11 cellular contexts compared by ENCODE assay signal in genomic region chr7:98352621-98353020, GRCh38. TPM values are rescaled to one million over a fixed set of nuclear protein-coding genes. Genes with fewer than 3 reads are reported as not detected.
A peak's percentile ranks its signal among the peaks of the same experiment; 100 is the strongest.
DNase-seq lines count a peak whose midpoint lies in the region; ATAC-seq and TF ChIP-seq lines count a peak whose summit lies in the region.
"Had no signal": no experiment of that assay in that cellular context is flagged by ENCODE, and none has a peak within 500 bp of the region (broad histone marks: within the 10 kb centered on the region; RNA-seq: fewer than 3 reads in every experiment).

No MANE protein-coding gene starts in this region.

- H3K27ac ChIP-seq in brain microvascular endothelial cell, result peak overlapping the region; percentile 54
- H3K27ac ChIP-seq: dorsolateral prefrontal cortex, ovary had no signal

- DNase-seq in COLO668 (lab: John Stamatoyannopoulos, UW; ENCODE audit: unreplicated experiment) (peak; percentile 21), LNCaP clone FGC (ENCODE audit: low read depth) (peak; percentile 52), brain microvascular endothelial cell (peak; percentile 53), myocyte (ENCODE audit: low read depth) (peak; percentile 32), GM13976 (ENCODE audit: low spot score) (no peak), NCI-H146 (lab: John Stamatoyannopoulos, UW) (no peak)
- DNase-seq in activated CD4-positive, alpha-beta T cell treated with anti-CD3 and anti-CD28 coated beads, Interleukin-2, amount 50 U/mL, for 1 hour, result no peak
- DNase-seq: dorsolateral prefrontal cortex, NCI-H526, ovary had no signal

- in situ Hi-C loops in brain microvascular endothelial cell (cut with HindIII; ENCODE audit: low pct_ligation_motif_present, low sequenced_read_pairs) (no loop called here), GM13976 (cut with MboI; ENCODE audit: low sequenced_read_pairs, unreplicated experiment) (no loop called here)

- no peak for ATAC-seq in GM21526 (IDR thresholded peaks at IDR 0.05; ENCODE audit: low FRiP score, unreplicated experiment)

- no peaks in the 10 kb centered on the region for H3K36me3 ChIP-seq in brain microvascular endothelial cell (replicated peaks)
- H3K36me3 ChIP-seq: ovary had no signal

- H3K4me3 ChIP-seq in LNCaP clone FGC (ENCODE audit: low read depth, low read length), result no peak overlapping the region
- H3K4me3 ChIP-seq in brain microvascular endothelial cell (ENCODE audit: low read depth, low read length), result no peak overlapping the region
- H3K4me3 ChIP-seq: dorsolateral prefrontal cortex, ovary had no signal

- TF ChIP-seq CTCF in LNCaP clone FGC (IDR thresholded peaks at IDR 0.05; ENCODE audit: control insufficient read depth, extremely low read depth, insufficient read depth), result no peak
- TF ChIP-seq CTCF in brain microvascular endothelial cell (IDR thresholded peaks at IDR 0.05; ENCODE audit: low read depth, low read length, missing control alignments), result no peak
- TF ChIP-seq CTCF in GM13976 (IDR thresholded peaks at IDR 0.05; ENCODE audit: borderline replicate concordance, control extremely low read depth, extremely low read depth, insufficient read depth, missing control alignments), result no peak

- H3K27me3 ChIP-seq in brain microvascular endothelial cell (replicated peaks), result no peaks in the 10 kb centered on the region
- H3K27me3 ChIP-seq: dorsolateral prefrontal cortex, ovary had no signal

RNA-seq across cellular contexts. Expression of gene BAIAP2L1, which starts 48.3 kb away (rescaled TPM):
- total RNA-seq in myocyte, result 19.7 and 21.3 TPM in 2 replicates
- polyA plus RNA-seq in myocyte (2012), result 10.5 TPM

Comparison
In these comparisons a context has a peak if more than half of its experiments do, and no peak if none do; other contexts are left out.
1. DNase-seq: peak in COLO668 (single experiment), LNCaP clone FGC (single experiment), brain microvascular endothelial cell (single experiment) and myocyte (single experiment); none in GM13976 (single experiment), NCI-H146 (single experiment) and activated CD4-positive, alpha-beta T cell treated with anti-CD3 and anti-CD28 coated beads, Interleukin-2, amount 50 U/mL, for 1 hour (single experiment).